In the genomic region with DNA sequence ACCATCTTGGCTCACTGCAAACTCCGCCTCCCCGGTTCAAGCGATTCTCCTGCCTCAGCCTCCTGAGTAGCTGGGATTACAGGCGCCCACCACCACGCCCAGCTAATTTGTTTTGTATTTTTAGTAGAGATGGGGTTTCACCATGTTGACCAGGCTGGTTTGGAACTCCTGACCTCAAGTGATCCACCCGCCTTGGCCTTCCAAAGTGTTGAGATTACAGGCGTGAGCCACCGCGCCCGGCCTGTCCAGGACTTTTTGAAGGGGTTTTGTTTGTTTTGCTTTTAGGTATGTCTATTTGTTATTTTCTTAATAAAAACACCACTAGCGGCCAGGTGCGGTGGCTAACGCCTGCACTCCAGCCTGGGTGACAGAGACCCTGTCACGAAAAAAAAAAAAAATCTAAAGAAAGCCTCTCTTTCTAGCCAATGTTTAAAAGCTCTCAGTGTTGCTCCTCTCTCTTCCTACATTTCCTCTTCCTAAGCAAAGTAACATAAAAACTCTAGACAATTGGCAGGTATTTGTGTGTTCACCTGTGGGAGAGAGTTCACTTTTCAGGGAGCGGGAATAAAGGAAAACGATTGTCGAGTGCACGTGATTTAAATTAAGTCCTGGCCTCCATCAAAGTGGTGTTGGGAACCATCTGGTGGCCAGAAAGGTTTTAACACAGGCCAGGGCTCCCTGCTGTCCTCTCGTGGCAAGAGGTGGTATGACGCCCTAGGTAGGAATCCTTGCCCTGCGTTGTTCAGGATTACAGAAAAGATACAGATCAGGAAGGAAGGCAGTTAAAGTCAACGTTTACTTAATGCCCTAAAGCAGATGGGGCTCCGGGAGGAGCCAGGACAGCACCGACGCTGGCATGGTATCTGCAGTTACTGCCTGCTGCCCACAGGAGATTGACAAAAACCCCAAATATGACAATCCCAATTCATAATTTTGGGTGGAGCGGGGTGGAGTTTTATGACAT, we compare ENCODE assay signal across 1 cellular context.
TF ChIP-seq lines count a peak whose summit lies in the region.

No MANE protein-coding gene starts in this region.

TF ChIP-seq in K562, 482 proteins besides CTCF, POLR2A, EP300 and RAD21 (continued from another document and continues in another):
- TF ChIP-seq, protein P1, sequence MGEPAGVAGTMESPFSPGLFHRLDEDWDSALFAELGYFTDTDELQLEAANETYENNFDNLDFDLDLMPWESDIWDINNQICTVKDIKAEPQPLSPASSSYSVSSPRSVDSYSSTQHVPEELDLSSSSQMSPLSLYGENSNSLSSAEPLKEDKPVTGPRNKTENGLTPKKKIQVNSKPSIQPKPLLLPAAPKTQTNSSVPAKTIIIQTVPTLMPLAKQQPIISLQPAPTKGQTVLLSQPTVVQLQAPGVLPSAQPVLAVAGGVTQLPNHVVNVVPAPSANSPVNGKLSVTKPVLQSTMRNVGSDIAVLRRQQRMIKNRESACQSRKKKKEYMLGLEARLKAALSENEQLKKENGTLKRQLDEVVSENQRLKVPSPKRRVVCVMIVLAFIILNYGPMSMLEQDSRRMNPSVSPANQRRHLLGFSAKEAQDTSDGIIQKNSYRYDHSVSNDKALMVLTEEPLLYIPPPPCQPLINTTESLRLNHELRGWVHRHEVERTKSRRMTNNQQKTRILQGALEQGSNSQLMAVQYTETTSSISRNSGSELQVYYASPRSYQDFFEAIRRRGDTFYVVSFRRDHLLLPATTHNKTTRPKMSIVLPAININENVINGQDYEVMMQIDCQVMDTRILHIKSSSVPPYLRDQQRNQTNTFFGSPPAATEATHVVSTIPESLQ (CRISPR knock-in tag; IDR thresholded peaks at IDR 0.05), result peak; percentile 78; the same call in 1 of the 2 replicates
- TF ChIP-seq CREBBP (IDR thresholded peaks at IDR 0.05; ENCODE audit: low read depth, low read length) (no peak), ZBTB34 (CRISPR knock-in tag; IDR thresholded peaks at IDR 0.05) (no peak), TAL1 (IDR thresholded peaks at IDR 0.05) (0 out of 2 replicates have a peak, but pooled peaks have one; percentile 4), E2F8 (IDR thresholded peaks at IDR 0.05; ENCODE audit: low read depth, partially characterized antibody) (peak; percentile 60), ZNF511 (CRISPR knock-in tag; IDR thresholded peaks at IDR 0.05) (no peak), CXXC5 (CRISPR knock-in tag; IDR thresholded peaks at IDR 0.05) (peak; percentile 67; the same call in 1 of the 2 replicates), MCM5 (IDR thresholded peaks at IDR 0.05; ENCODE audit: low read depth) (no peak), PHF20 (IDR thresholded peaks at IDR 0.05; ENCODE audit: partially characterized antibody) (no peak), MYBL2 (IDR thresholded peaks at IDR 0.05; ENCODE audit: low read depth) (no peak), MYBL2 (CRISPR knock-in tag; IDR thresholded peaks at IDR 0.05; ENCODE audit: borderline replicate concordance) (no peak), NFRKB (IDR thresholded peaks at IDR 0.05; ENCODE audit: low read depth) (no peak), ZBTB33 (CRISPR knock-in tag; IDR thresholded peaks at IDR 0.05) (no peak), SMARCA5 (IDR thresholded peaks at IDR 0.05) (no peak), NFXL1 (CRISPR knock-in tag; IDR thresholded peaks at IDR 0.05) (no peak), ZBTB5 (IDR thresholded peaks at IDR 0.05) (no peak), ZBTB43 (CRISPR knock-in tag; IDR thresholded peaks at IDR 0.05) (no peak), ZNF274 (IDR thresholded peaks at IDR 0.05; ENCODE audit: borderline replicate concordance, low read depth, low read length) (no peak), GATAD2B (IDR thresholded peaks at IDR 0.05; ENCODE audit: borderline replicate concordance) (no peak; the same call in 1 of the 2 replicates), MTA3 (IDR thresholded peaks at IDR 0.05; ENCODE audit: borderline replicate concordance) (no peak), TBL1XR1 (IDR thresholded peaks at IDR 0.05; ENCODE audit: low read length in 2 of 2) (0 out of 4 replicates have a peak, but pooled peaks of 1 of the 2 experiments have one; percentile 66), LEF1 (IDR thresholded peaks at IDR 0.05) (no peak; the same call in 1 of the 2 replicates), NFE2L1 (tag; IDR thresholded peaks at IDR 0.05; ENCODE audit: borderline replicate concordance, low read depth) (no peak), THRA (IDR thresholded peaks at IDR 0.05) (no peak), C11orf30 (IDR thresholded peaks at IDR 0.05; ENCODE audit: low read depth) (no peak), MXI1 (IDR thresholded peaks at IDR 0.05; ENCODE audit: low read depth, low read length) (no peak), BACH1 (tag; IDR thresholded peaks at IDR 0.05) (no peak), MAFF (IDR thresholded peaks at IDR 0.05; ENCODE audit: low read length) (no peak), ZNF551 (CRISPR knock-in tag; IDR thresholded peaks at IDR 0.05) (no peak), ILK (tag; IDR thresholded peaks at IDR 0.05; ENCODE audit: borderline replicate concordance, low read depth) (no peak)
- TF ChIP-seq, protein P2, sequence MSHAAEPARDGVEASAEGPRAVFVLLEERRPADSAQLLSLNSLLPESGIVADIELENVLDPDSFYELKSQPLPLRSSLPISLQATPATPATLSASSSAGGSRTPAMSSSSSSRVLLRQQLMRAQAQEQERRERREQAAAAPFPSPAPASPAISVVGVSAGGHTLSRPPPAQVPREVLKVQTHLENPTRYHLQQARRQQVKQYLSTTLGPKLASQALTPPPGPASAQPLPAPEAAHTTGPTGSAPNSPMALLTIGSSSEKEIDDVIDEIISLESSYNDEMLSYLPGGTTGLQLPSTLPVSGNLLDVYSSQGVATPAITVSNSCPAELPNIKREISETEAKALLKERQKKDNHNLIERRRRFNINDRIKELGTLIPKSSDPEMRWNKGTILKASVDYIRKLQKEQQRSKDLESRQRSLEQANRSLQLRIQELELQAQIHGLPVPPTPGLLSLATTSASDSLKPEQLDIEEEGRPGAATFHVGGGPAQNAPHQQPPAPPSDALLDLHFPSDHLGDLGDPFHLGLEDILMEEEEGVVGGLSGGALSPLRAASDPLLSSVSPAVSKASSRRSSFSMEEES (CRISPR knock-in tag; IDR thresholded peaks at IDR 0.05), result peak; percentile 84
- TF ChIP-seq, protein P3, sequence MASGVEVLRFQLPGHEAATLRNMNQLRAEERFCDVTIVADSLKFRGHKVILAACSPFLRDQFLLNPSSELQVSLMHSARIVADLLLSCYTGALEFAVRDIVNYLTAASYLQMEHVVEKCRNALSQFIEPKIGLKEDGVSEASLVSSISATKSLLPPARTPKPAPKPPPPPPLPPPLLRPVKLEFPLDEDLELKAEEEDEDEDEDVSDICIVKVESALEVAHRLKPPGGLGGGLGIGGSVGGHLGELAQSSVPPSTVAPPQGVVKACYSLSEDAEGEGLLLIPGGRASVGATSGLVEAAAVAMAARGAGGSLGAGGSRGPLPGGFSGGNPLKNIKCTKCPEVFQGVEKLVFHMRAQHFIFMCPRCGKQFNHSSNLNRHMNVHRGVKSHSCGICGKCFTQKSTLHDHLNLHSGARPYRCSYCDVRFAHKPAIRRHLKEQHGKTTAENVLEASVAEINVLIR (CRISPR knock-in tag; IDR thresholded peaks at IDR 0.05), result no peak
- TF ChIP-seq, protein P4, sequence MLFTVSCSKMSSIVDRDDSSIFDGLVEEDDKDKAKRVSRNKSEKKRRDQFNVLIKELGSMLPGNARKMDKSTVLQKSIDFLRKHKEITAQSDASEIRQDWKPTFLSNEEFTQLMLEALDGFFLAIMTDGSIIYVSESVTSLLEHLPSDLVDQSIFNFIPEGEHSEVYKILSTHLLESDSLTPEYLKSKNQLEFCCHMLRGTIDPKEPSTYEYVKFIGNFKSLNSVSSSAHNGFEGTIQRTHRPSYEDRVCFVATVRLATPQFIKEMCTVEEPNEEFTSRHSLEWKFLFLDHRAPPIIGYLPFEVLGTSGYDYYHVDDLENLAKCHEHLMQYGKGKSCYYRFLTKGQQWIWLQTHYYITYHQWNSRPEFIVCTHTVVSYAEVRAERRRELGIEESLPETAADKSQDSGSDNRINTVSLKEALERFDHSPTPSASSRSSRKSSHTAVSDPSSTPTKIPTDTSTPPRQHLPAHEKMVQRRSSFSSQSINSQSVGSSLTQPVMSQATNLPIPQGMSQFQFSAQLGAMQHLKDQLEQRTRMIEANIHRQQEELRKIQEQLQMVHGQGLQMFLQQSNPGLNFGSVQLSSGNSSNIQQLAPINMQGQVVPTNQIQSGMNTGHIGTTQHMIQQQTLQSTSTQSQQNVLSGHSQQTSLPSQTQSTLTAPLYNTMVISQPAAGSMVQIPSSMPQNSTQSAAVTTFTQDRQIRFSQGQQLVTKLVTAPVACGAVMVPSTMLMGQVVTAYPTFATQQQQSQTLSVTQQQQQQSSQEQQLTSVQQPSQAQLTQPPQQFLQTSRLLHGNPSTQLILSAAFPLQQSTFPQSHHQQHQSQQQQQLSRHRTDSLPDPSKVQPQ (CRISPR knock-in tag; IDR thresholded peaks at IDR 0.05; ENCODE audit: borderline replicate concordance), result no peak
